27 cellular contexts compared by ENCODE assay signal in the genomic region with DNA sequence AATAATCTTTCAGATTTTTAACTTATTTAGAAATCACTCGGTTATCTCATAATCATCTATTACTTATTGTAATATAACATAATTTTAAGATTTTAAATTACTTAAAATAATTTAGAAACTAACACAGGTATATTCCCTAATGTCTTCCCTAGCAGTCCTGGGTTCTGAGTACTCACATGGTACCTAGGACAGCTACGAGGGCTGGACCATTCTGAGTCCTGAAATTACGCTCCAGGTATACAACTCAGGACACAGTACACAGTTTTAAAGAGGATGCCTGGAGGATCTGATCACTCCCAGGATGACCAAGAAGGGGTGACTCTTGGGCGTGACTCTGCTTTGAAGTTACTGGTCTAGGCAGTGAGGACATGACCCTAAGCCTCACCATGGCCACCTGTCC.
"Had no signal": no experiment of that assay in that cellular context is flagged by ENCODE, and none has a peak within 500 bp of the region (broad histone marks: within the 10 kb centered on the region; RNA-seq: fewer than 3 reads in every experiment).

No MANE protein-coding gene starts in this region.

- H2AFZ ChIP-seq: hepatocyte, neural progenitor cell had no signal

- H3K27ac ChIP-seq: hepatocyte, left ventricle myocardium inferior, neural progenitor cell, ovary, prostate gland, skin epidermis, stomach, testis, thyroid gland, transverse colon, upper lobe of left lung, vagina had no signal

- H3K9me3 ChIP-seq: left ventricle myocardium inferior, ovary, prostate gland, stomach, testis, thyroid gland, transverse colon, upper lobe of left lung, vagina had no signal

- H3K36me3 ChIP-seq: neural progenitor cell, ovary, prostate gland, stomach, thyroid gland, transverse colon, upper lobe of left lung, vagina had no signal

- H3K4me1 ChIP-seq: left ventricle myocardium inferior, neural progenitor cell, prostate gland, stomach, testis, thyroid gland, transverse colon, upper lobe of left lung, vagina had no signal

- H3K9ac ChIP-seq: neural progenitor cell had no signal

- ATAC-seq: natural killer cell; right cardiac atrium; sciatic nerve; stimulated activated naive B cell treated with anti-CD40 and anti-IgM and Interleukin-4, amounts not matched to agents 10 μg/mL and 1 μg/mL and 100 μg/mL, for 72 hours; stimulated activated naive CD8-positive, alpha-beta T cell treated with anti-CD3 and anti-CD28 coated beads, Interleukin-15, Interleukin-2, amounts not matched to agents 100 U/mL and 50 U/mL, for 24 hours had no signal

- H3K4me3 ChIP-seq: hepatocyte, left ventricle myocardium inferior, lung, neural progenitor cell, ovary, prostate gland, skin epidermis, stomach, testis, thyroid gland, transverse colon, upper lobe of left lung, vagina had no signal

- H3K27me3 ChIP-seq: hepatocyte, neural progenitor cell, ovary, stomach, testis, thyroid gland, transverse colon, upper lobe of left lung, vagina had no signal

- H3K79me2 ChIP-seq: hepatocyte had no signal

- DNase-seq: left ventricle myocardium inferior; mesendoderm; naive B cell; natural killer cell; nephron progenitor cell; ovary; posterior cingulate gyrus; retina; right cardiac atrium; stimulated activated CD4-positive, alpha-beta T cell treated with anti-CD3 and anti-CD28 coated beads, Interleukin-12 subunit alpha, Interleukin-12 subunit beta, amount 100 ng/mL, for 4 hours; stimulated activated CD4-positive, alpha-beta T cell treated with anti-CD3 and anti-CD28 coated beads, Interleukin-15, amount 100 ng/mL, for 24 hours; stimulated activated CD4-positive, alpha-beta T cell treated with anti-CD3 and anti-CD28 coated beads, Interleukin-2, amount 100 ng/mL, for 24 hours; stimulated activated CD4-positive, alpha-beta T cell treated with anti-CD3 and anti-CD28 coated beads, Interleukin-4, amount 100 ng/mL, for 1 hour; stimulated activated naive B cell treated with anti-CD40 and anti-IgM and Interleukin-4, amounts not matched to agents 10 μg/mL and 1 μg/mL and 100 μg/mL, for 72 hours; stimulated activated naive CD8-positive, alpha-beta T cell treated with anti-CD3 and anti-CD28 coated beads, Interleukin-15, Interleukin-2, amounts not matched to agents 100 U/mL and 50 U/mL, for 24 hours; stomach; testis; thyroid gland; transverse colon; upper lobe of left lung had no signal

- H3K4me2 ChIP-seq: hepatocyte, neural progenitor cell had no signal
